16 cellular contexts compared by ENCODE assay signal in the genomic region with DNA sequence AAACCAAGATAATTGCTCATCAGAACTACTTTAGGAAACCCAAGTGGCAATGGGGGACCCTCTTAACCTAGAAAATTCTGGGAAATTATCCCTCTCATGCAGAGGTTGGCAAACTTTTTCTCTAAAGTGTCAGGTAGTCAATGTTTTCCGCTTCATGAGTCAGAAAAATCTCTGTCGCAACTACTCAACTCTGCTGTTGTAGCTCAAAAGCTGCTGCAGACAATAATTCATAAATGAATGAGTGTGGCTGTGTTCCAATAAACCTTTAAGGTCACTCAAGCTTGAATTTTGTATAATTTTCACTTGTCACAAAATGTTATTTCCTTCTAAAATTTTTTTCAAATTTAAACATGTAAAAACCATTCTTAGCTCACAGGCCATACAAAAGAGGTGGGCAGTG.
DNase-seq lines count a peak whose midpoint lies in the region; ATAC-seq and TF ChIP-seq lines count a peak whose summit lies in the region.
"Had no signal": no experiment of that assay in that cellular context is flagged by ENCODE, and none has a peak within 500 bp of the region (broad histone marks: within the 10 kb centered on the region; RNA-seq: fewer than 3 reads in every experiment).

No MANE protein-coding gene starts in this region.

- TF ChIP-seq POLR2A in breast epithelium (IDR thresholded peaks at IDR 0.05): no peak

- TF ChIP-seq CTCF in MCF 10A (IDR thresholded peaks at IDR 0.05; ENCODE audit: unreplicated experiment) (no peak), breast epithelium (IDR thresholded peaks at IDR 0.05) (no peak), epithelial cell of esophagus (IDR thresholded peaks at IDR 0.05; ENCODE audit: insufficient read depth, low read depth, low read length, missing control alignments) (no peak)

- H3K4me3 ChIP-seq in breast epithelium (no peak overlapping the region), epithelial cell of esophagus (ENCODE audit: low read length) (no peak overlapping the region)
- H3K4me3 ChIP-seq: HAP-1 had no signal

- BruUV-seq in MCF 10A (replicated peaks; lab: Mats Ljungman, UMichigan): no TSS peak

- H3K9me3 ChIP-seq in breast epithelium: peaks cover 0 to 9% of the 10 kb centered on the region in 2 donors
- H3K9me3 ChIP-seq: HAP-1 had no signal

- H3K27ac ChIP-seq in breast epithelium: no peak overlapping the region

- no peaks in the 10 kb centered on the region for H3K27me3 ChIP-seq in breast epithelium

- CTCF ChIA-PET in MCF 10A (lab: Yijun Ruan, JAX): no interaction called here
- CTCF ChIA-PET in HEK293T (lab: Yijun Ruan, JAX): no interaction called here

- intact Hi-C loops in MCF 10A (cut with micrococcal nuclease): no loop called here
- intact Hi-C loops in breast epithelium (cut with DNase I; ENCODE audit: low total_unique reads): no loop called here

- H3K4me1 ChIP-seq in breast epithelium: no peaks in the 10 kb centered on the region
- H3K4me1 ChIP-seq: HAP-1 had no signal

- peaks cover 12% of the 10 kb centered on the region for H3K27me3 Mint-ChIP-seq in MCF 10A (ENCODE audit: insufficient read depth, unreplicated experiment)
- H3K27me3 Mint-ChIP-seq: CD4-positive, alpha-beta memory T cell had no signal

- no peak for ATAC-seq in HG02763 (IDR thresholded peaks at IDR 0.05; ENCODE audit: unreplicated experiment)

- no peak overlapping the region for H3K27ac Mint-ChIP-seq in MCF 10A (ENCODE audit: low read depth, unreplicated experiment)
- H3K27ac Mint-ChIP-seq: CD4-positive, alpha-beta memory T cell had no signal

- H3K4me3 Mint-ChIP-seq in MCF 10A (ENCODE audit: unreplicated experiment): no peak overlapping the region
- H3K4me3 Mint-ChIP-seq: CD4-positive, alpha-beta memory T cell had no signal

- H3K36me3 ChIP-seq in breast epithelium: no peaks in the 10 kb centered on the region
- H3K36me3 ChIP-seq: HAP-1 had no signal

- H3K36me3 Mint-ChIP-seq in MCF 10A (ENCODE audit: insufficient read depth, unreplicated experiment): no peaks in the 10 kb centered on the region
- H3K36me3 Mint-ChIP-seq: CD4-positive, alpha-beta memory T cell had no signal

- POLR2A ChIA-PET in MCF 10A (lab: Yijun Ruan, JAX) (no interaction called here), HEK293T (lab: Yijun Ruan, JAX) (no interaction called here)

- DNase-seq in MCF 10A (ENCODE audit: unreplicated experiment) (peak; percentile 26), breast epithelium (ENCODE audit: low spot score in 2 of 2) (no peak), amniotic epithelial cell (ENCODE audit: low read depth) (peak; percentile 24), epithelial cell of esophagus (ENCODE audit: low read depth) (peak; percentile 29), renal cortical epithelial cell (ENCODE audit: low read depth) (peak; percentile 1), HEK293T (ENCODE audit: extremely low spot score) (no peak), cerebellar cortex (ENCODE audit: low spot score) (no peak)
- DNase-seq: 8988T; C1 segment of cervical spinal cord; Calu3; CD4-positive, alpha-beta memory T cell; COR-L47; DND-41; GOT3 had no signal

- H3K9me3 Mint-ChIP-seq in MCF 10A (ENCODE audit: unreplicated experiment): no peaks in the 10 kb centered on the region

- no peaks in the 10 kb centered on the region for H3K4me1 Mint-ChIP-seq in MCF 10A (ENCODE audit: insufficient read depth, unreplicated experiment)
- H3K4me1 Mint-ChIP-seq: CD4-positive, alpha-beta memory T cell had no signal

TF ChIP-seq in HEK293T, 16 proteins besides CTCF, POLR2A, EP300 and RAD21:
- TF ChIP-seq ARNT (IDR thresholded peaks at IDR 0.05) (no peak), ELF4 (IDR thresholded peaks at IDR 0.05) (no peak), CTBP1 (IDR thresholded peaks at IDR 0.05; ENCODE audit: borderline replicate concordance) (no peak), SP1 (IDR thresholded peaks at IDR 0.05) (no peak), FOXM1 (IDR thresholded peaks at IDR 0.05; ENCODE audit: borderline replicate concordance) (no peak)

Comparison
In these comparisons a context has a peak if more than half of its experiments do, and no peak if none do; other contexts are left out.
1. DNase-seq: peak in MCF 10A (single experiment), amniotic epithelial cell (single experiment), epithelial cell of esophagus (single experiment) and renal cortical epithelial cell (single experiment); none in breast epithelium (0 of 2), HEK293T (single experiment) and cerebellar cortex (single experiment).